In genomic region chr3:58177747-58178527, GRCh38 we compare ENCODE assay signal across 8 cellular contexts. TPM values are rescaled to one million over a fixed set of nuclear protein-coding genes. Genes with fewer than 3 reads are reported as not detected.
A peak's percentile ranks its signal among the peaks of the same experiment; 100 is the strongest.
DNase-seq lines count a peak whose midpoint lies in the region; ATAC-seq and TF ChIP-seq lines count a peak whose summit lies in the region.

No MANE protein-coding gene starts in this region.

- TF ChIP-seq CTCF in GM10248 (IDR thresholded peaks at IDR 0.05; ENCODE audit: control extremely low read depth, extremely low read depth, low read depth, missing control alignments) (peak; percentile 96), H9 (conservative IDR thresholded peaks at IDR 0.05) (peak; percentile 98), WTC11 (IDR thresholded peaks at IDR 0.05) (peak; percentile 96), cardiac fibroblast (IDR thresholded peaks at IDR 0.05; ENCODE audit: low read depth, low read length) (peak; percentile 95)

- no peak overlapping the region for H3K9ac ChIP-seq in H9 (ENCODE audit: extremely low read depth, insufficient read length, low read length)

- H3K79me1 ChIP-seq in H9 (ENCODE audit: insufficient read depth, low read depth, low read length, poor library complexity, severe bottlenecking), result no peaks in the 10 kb centered on the region

- no peak overlapping the region for H3K23ac ChIP-seq in H9 (ENCODE audit: insufficient read length, low read depth, low read length)

- H3K27ac Mint-ChIP-seq in H9 (no peak overlapping the region), WTC11 (no peak overlapping the region)

- peak overlapping the region; percentile 59 for H3K18ac ChIP-seq in H9 (ENCODE audit: insufficient read length, low read depth, low read length)

- ATAC-seq in WTC11 (peak; percentile 82), GM18870 (IDR thresholded peaks at IDR 0.05; ENCODE audit: unreplicated experiment) (no peak)

- H3K4me1 Mint-ChIP-seq in H9, result peaks cover 26 to 38% of the 10 kb centered on the region in 2 experiments
- peaks cover 39% of the 10 kb centered on the region for H3K4me1 Mint-ChIP-seq in WTC11

- no peak overlapping the region for H3K56ac ChIP-seq in H9 (ENCODE audit: insufficient read length, low read depth, low read length)

- H3K4me3 ChIP-seq in cardiac fibroblast (replicated peaks in 1 of 2; ENCODE audit: low read depth in 2 of 2, low read length in 2 of 2), result peak overlapping the region; percentile 42 to 45

- no peak overlapping the region for H2BK12ac ChIP-seq in H9 (ENCODE audit: insufficient read length, low read depth, low read length)

- no peak overlapping the region for H3K27ac ChIP-seq in H9 (ENCODE audit: insufficient read length, low read depth, low read length)

- no peak overlapping the region for H4K8ac ChIP-seq in H9 (replicated peaks; ENCODE audit: insufficient read length, low read depth, low read length)

- peak overlapping the region; percentile 44 for H3K14ac ChIP-seq in H9 (ENCODE audit: insufficient read depth, low read length)

- peaks cover 3% of the 10 kb centered on the region; the same call in 1 of the 2 replicates for H3K4me1 ChIP-seq in H9 (ENCODE audit: insufficient read depth, low read length)

- CTCF ChIA-PET in GM10248 (lab: Yijun Ruan, JAX) (interaction anchor here (0.6 to 15.0 kb wide), 63 partner anchors 11 to 452 kb away, joined by 3 to 560 read pairs (median 5); partner anchors contain the start of genes ABHD6, FLNB, HTD2 and KCTD6), WTC11 (lab: Charles Lee) (interaction anchor here (0.5 to 6.2 kb wide), 71 partner anchors 8 to 524 kb away, joined by 3 to 88 read pairs (median 4); partner anchors contain the start of genes DNASE1L3, FLNB, HTD2 and RPP14)

- H2BK5ac ChIP-seq in H9 (ENCODE audit: insufficient read length, low read length), result no peak overlapping the region

- no peaks in the 10 kb centered on the region for H3K9me3 ChIP-seq in H9 (ENCODE audit: control insufficient read depth, low read depth, low read length)

- no peaks in the 10 kb centered on the region for H4K20me1 ChIP-seq in H9 (ENCODE audit: control insufficient read depth, insufficient read depth, insufficient read length)

- H2BK15ac ChIP-seq in H9 (ENCODE audit: low read depth, low read length), result no peak overlapping the region

- no peaks in the 10 kb centered on the region for H3K9me3 Mint-ChIP-seq in H9
- H3K9me3 Mint-ChIP-seq in WTC11, result no peaks in the 10 kb centered on the region

- H3K27me3 Mint-ChIP-seq in H9 (ENCODE audit: low read depth) (peaks cover 19% of the 10 kb centered on the region), WTC11 (ENCODE audit: low read depth) (peaks cover 15% of the 10 kb centered on the region)

- no peak overlapping the region for H2BK120ac ChIP-seq in H9 (ENCODE audit: low read depth, low read length, poor library complexity, severe bottlenecking)

- H2AK5ac ChIP-seq in H9 (ENCODE audit: insufficient read length, low read length), result no peak overlapping the region

- H4K5ac ChIP-seq in H9 (ENCODE audit: insufficient read length, low read depth, low read length), result no peak overlapping the region

- H3K23me2 ChIP-seq in H9 (ENCODE audit: insufficient read length, low read depth, low read length, poor library complexity, severe bottlenecking), result peaks cover 4% of the 10 kb centered on the region

- peak overlapping the region; percentile 27 for H3K4me2 ChIP-seq in H9 (ENCODE audit: insufficient read depth, insufficient read length, low read length)

- no peak overlapping the region for H2BK20ac ChIP-seq in H9 (ENCODE audit: low read depth, low read length, poor library complexity, severe bottlenecking)

- no peaks in the 10 kb centered on the region for H3K27me3 ChIP-seq in H9 (ENCODE audit: insufficient read depth, low read length)

- H3K79me2 ChIP-seq in H9 (ENCODE audit: insufficient read depth, low read length), result no peaks in the 10 kb centered on the region

- no CpG with 5 or more reads among the region's 46 CpGs for WGBS in H9 (ENCODE audit: extremely low coverage, insufficient read length, low lambda C conversion rate)

- H3T11ph ChIP-seq in H9 (ENCODE audit: low read length), result no peak overlapping the region

- no peak overlapping the region for H2AFZ ChIP-seq in H9 (ENCODE audit: low read length)

- POLR2A ChIA-PET in GM10248 (lab: Yijun Ruan, JAX) (no interaction called here), WTC11 (lab: Charles Lee) (interaction anchor here (0.5 to 1.5 kb wide), 2 partner anchors 128 to 437 kb away, joined by 3 to 10 read pairs; partner anchors contain the start of genes HTD2 and RPP14)

- no peak overlapping the region for H3K4ac ChIP-seq in H9 (ENCODE audit: low read depth, low read length)

- H3K4me3 Mint-ChIP-seq in H9 (peak overlapping the region; percentile 64 to 73), WTC11 (peak overlapping the region; percentile 85)

- H4K91ac ChIP-seq in H9 (ENCODE audit: insufficient read length, low read depth, low read length), result no peak overlapping the region

- DNase-seq in GM10248 (ENCODE audit: extremely low spot score) (peak; percentile 89), H9 (peak; percentile 91), NAMALWA (ENCODE audit: low spot score) (peak; percentile 80), WTC11 (ENCODE audit: low spot score) (peak; percentile 97), cardiac fibroblast (ENCODE audit: low read depth in 2 of 2) (peak; percentile 80 to 83), islet precursor cell (peak; percentile 94)
- peak; percentile 78 to 93 (median 88) for DNase-seq in stimulated activated CD4-positive, alpha-beta T cell treated with anti-CD3 and anti-CD28 coated beads, Interleukin-12 subunit alpha, Interleukin-12 subunit beta, amount 100 ng/mL, for 48 hours (ENCODE audit: low read depth in 2 of 3, low spot score in 1 of 3)

- H3K36me3 Mint-ChIP-seq in H9 (ENCODE audit: insufficient read depth in 1 of 3, low read depth in 3 of 3) (no peaks in the 10 kb centered on the region), WTC11 (no peaks in the 10 kb centered on the region)

TF ChIP-seq in WTC11, 78 proteins besides CTCF, POLR2A, EP300 and RAD21:
- TF ChIP-seq FOXK1 (CRISPR knock-in tag; IDR thresholded peaks at IDR 0.05) (peak; percentile 59; the same call in 1 of the 2 replicates), NFE2L1 (CRISPR knock-in tag; IDR thresholded peaks at IDR 0.05) (peak; percentile 25; the same call in 1 of the 2 replicates), FOXP4 (CRISPR knock-in tag; IDR thresholded peaks at IDR 0.05) (no peak), FOXP1 (CRISPR knock-in tag; IDR thresholded peaks at IDR 0.05; ENCODE audit: borderline replicate concordance) (0 out of 2 replicates have a peak, but pooled peaks have one; percentile 8), ZNF423 (CRISPR knock-in tag; IDR thresholded peaks at IDR 0.05) (0 out of 2 replicates have a peak, but pooled peaks have one; percentile 11)
- TF ChIP-seq, protein P1, sequence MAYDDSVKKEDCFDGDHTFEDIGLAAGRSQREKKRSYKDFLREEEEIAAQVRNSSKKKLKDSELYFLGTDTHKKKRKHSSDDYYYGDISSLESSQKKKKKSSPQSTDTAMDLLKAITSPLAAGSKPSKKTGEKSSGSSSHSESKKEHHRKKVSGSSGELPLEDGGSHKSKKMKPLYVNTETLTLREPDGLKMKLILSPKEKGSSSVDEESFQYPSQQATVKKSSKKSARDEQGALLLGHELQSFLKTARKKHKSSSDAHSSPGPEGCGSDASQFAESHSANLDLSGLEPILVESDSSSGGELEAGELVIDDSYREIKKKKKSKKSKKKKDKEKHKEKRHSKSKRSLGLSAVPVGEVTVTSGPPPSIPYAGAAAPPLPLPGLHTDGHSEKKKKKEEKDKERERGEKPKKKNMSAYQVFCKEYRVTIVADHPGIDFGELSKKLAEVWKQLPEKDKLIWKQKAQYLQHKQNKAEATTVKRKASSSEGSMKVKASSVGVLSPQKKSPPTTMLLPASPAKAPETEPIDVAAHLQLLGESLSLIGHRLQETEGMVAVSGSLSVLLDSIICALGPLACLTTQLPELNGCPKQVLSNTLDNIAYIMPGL (CRISPR knock-in tag; IDR thresholded peaks at IDR 0.05), result peak; percentile 91; the same call in 1 of the 2 replicates

RNA-seq across cellular contexts. Expression of gene DNASE1L3, which starts 32.8 kb away (rescaled TPM):
- total RNA-seq in H9 (2021), result not detected in 2 replicates
- not detected in 3 replicates for total RNA-seq in WTC11 (2021)

RNA-seq across cellular contexts. Expression of gene ABHD6, which starts 59.7 kb away (rescaled TPM):
- total RNA-seq in H9 (2021) (1.8 and 2.2 TPM in 2 replicates), WTC11 (2021) (5.4 to 6.5 TPM (median 6.3 TPM) in 3 replicates)
